Comparison of ENCODE assay signal across 1 cellular context in the genomic region with DNA sequence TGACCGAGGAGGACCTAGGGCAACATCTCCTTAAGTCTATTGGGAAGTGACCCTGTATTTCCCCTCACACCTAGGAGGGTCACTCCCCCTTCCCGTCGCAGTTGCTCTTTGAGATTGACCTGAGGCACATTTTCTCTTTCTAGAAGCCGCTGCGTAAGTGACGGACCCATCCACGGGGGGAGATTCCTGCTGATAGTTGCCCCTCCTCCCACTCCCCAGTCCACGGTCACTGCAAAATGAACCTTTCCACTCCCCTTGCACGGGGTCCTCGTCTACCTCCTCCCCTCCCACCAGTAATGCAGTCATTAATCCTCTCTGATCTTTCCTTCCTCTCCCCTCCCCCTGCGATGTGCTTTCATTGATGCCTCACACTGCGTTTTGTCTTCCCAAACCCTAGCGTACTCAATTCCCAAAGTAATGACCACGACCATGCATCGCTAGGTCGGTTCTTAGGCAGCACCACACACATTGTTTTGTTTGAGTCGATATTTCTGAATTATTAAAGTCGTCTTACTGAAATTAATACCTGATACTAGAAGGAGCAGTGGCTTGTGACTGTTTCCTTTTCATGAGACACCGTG.
TF ChIP-seq lines count a peak whose summit lies in the region.

No MANE protein-coding gene starts in this region.

TF ChIP-seq in K562, 482 proteins besides CTCF, POLR2A, EP300 and RAD21 (continued from another document and continues in another):
- TF ChIP-seq, protein P1, sequence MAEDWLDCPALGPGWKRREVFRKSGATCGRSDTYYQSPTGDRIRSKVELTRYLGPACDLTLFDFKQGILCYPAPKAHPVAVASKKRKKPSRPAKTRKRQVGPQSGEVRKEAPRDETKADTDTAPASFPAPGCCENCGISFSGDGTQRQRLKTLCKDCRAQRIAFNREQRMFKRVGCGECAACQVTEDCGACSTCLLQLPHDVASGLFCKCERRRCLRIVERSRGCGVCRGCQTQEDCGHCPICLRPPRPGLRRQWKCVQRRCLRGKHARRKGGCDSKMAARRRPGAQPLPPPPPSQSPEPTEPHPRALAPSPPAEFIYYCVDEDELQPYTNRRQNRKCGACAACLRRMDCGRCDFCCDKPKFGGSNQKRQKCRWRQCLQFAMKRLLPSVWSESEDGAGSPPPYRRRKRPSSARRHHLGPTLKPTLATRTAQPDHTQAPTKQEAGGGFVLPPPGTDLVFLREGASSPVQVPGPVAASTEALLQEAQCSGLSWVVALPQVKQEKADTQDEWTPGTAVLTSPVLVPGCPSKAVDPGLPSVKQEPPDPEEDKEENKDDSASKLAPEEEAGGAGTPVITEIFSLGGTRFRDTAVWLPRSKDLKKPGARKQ (CRISPR knock-in tag; IDR thresholded peaks at IDR 0.05), result no peak
- TF ChIP-seq, protein P2, sequence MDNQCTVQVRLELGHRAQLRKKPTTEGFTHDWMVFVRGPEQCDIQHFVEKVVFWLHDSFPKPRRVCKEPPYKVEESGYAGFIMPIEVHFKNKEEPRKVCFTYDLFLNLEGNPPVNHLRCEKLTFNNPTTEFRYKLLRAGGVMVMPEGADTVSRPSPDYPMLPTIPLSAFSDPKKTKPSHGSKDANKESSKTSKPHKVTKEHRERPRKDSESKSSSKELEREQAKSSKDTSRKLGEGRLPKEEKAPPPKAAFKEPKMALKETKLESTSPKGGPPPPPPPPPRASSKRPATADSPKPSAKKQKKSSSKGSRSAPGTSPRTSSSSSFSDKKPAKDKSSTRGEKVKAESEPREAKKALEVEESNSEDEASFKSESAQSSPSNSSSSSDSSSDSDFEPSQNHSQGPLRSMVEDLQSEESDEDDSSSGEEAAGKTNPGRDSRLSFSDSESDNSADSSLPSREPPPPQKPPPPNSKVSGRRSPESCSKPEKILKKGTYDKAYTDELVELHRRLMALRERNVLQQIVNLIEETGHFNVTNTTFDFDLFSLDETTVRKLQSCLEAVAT (IDR thresholded peaks at IDR 0.05), result peak; percentile 87 to 89
- TF ChIP-seq, protein P3, sequence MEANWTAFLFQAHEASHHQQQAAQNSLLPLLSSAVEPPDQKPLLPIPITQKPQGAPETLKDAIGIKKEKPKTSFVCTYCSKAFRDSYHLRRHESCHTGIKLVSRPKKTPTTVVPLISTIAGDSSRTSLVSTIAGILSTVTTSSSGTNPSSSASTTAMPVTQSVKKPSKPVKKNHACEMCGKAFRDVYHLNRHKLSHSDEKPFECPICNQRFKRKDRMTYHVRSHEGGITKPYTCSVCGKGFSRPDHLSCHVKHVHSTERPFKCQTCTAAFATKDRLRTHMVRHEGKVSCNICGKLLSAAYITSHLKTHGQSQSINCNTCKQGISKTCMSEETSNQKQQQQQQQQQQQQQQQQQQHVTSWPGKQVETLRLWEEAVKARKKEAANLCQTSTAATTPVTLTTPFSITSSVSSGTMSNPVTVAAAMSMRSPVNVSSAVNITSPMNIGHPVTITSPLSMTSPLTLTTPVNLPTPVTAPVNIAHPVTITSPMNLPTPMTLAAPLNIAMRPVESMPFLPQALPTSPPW (CRISPR knock-in tag; IDR thresholded peaks at IDR 0.05), result peak; percentile 45
- TF ChIP-seq BRD9 (IDR thresholded peaks at IDR 0.05; ENCODE audit: low read depth, partially characterized antibody), result peak; percentile 56
- TF ChIP-seq, protein P4, sequence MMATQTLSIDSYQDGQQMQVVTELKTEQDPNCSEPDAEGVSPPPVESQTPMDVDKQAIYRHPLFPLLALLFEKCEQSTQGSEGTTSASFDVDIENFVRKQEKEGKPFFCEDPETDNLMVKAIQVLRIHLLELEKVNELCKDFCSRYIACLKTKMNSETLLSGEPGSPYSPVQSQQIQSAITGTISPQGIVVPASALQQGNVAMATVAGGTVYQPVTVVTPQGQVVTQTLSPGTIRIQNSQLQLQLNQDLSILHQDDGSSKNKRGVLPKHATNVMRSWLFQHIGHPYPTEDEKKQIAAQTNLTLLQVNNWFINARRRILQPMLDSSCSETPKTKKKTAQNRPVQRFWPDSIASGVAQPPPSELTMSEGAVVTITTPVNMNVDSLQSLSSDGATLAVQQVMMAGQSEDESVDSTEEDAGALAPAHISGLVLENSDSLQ (IDR thresholded peaks at IDR 0.05), result 0 out of 2 replicates have a peak, but pooled peaks have one; percentile 10
- no peak for TF ChIP-seq SAFB (IDR thresholded peaks at IDR 0.05; ENCODE audit: borderline replicate concordance, low read depth, low read length)
- no peak for TF ChIP-seq PRPF4 (IDR thresholded peaks at IDR 0.05; ENCODE audit: insufficient read depth, low read depth, low read length, poor library complexity, severe bottlenecking)
- no peak for TF ChIP-seq RAD51 (IDR thresholded peaks at IDR 0.05; ENCODE audit: borderline replicate concordance, low read depth)
- TF ChIP-seq RBM17 (IDR thresholded peaks at IDR 0.05; ENCODE audit: borderline replicate concordance, low read depth, low read length), result no peak
- TF ChIP-seq STAT5A (IDR thresholded peaks at IDR 0.05; ENCODE audit: borderline replicate concordance, low read length), result no peak
- TF ChIP-seq MEIS2 (IDR thresholded peaks at IDR 0.05; ENCODE audit: partially characterized antibody), result peak; percentile 24
- no peak for TF ChIP-seq GABPA (tag; conservative IDR thresholded peaks at IDR 0.05; ENCODE audit: low read depth)
- 0 out of 4 replicates have a peak, but pooled peaks of 1 of the 2 experiments have one; percentile 20 for TF ChIP-seq SRF (CRISPR knock-in tag; IDR thresholded peaks at IDR 0.05)
- TF ChIP-seq MAZ (CRISPR knock-in tag; conservative IDR thresholded peaks at IDR 0.05 in 1 of 2, IDR thresholded peaks at IDR 0.05 in 1 of 2), result 0 out of 4 replicates have a peak, but pooled peaks of 1 of the 2 experiments have one; percentile 14
- TF ChIP-seq HLTF (IDR thresholded peaks at IDR 0.05), result peak; percentile 80; the same call in 1 of the 2 replicates
- 0 out of 2 replicates have a peak, but pooled peaks have one; percentile 7 for TF ChIP-seq SP1 (CRISPR knock-in tag; IDR thresholded peaks at IDR 0.05)
- TF ChIP-seq, protein P5, sequence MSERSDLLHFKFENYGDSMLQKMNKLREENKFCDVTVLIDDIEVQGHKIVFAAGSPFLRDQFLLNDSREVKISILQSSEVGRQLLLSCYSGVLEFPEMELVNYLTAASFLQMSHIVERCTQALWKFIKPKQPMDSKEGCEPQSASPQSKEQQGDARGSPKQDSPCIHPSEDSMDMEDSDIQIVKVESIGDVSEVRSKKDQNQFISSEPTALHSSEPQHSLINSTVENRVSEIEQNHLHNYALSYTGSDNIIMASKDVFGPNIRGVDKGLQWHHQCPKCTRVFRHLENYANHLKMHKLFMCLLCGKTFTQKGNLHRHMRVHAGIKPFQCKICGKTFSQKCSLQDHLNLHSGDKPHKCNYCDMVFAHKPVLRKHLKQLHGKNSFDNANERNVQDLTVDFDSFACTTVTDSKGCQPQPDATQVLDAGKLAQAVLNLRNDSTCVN (CRISPR knock-in tag; IDR thresholded peaks at IDR 0.05), result peak; percentile 58; the same call in 1 of the 2 replicates
- no peak for TF ChIP-seq FOXP1 (CRISPR knock-in tag; IDR thresholded peaks at IDR 0.05)
- 0 out of 2 replicates have a peak, but pooled peaks have one; percentile 52 for TF ChIP-seq OTX1 (CRISPR knock-in tag; IDR thresholded peaks at IDR 0.05)
- no peak for TF ChIP-seq ZNF780A (CRISPR knock-in tag; IDR thresholded peaks at IDR 0.05)
- peak; percentile 70; the same call in 1 of the 2 replicates for TF ChIP-seq ELF4 (CRISPR knock-in tag; IDR thresholded peaks at IDR 0.05)
- TF ChIP-seq HEY1 (CRISPR knock-in tag; IDR thresholded peaks at IDR 0.05; ENCODE audit: borderline replicate concordance), result no peak
- no peak for TF ChIP-seq ZC3H8 (IDR thresholded peaks at IDR 0.05)
- no peak for TF ChIP-seq ZNF134 (CRISPR knock-in tag; conservative IDR thresholded peaks at IDR 0.05)
- TF ChIP-seq ZNF24 (IDR thresholded peaks at IDR 0.05), result 0 out of 2 replicates have a peak, but pooled peaks have one; percentile 51
- no peak for TF ChIP-seq SIN3A (IDR thresholded peaks at IDR 0.05; ENCODE audit: borderline replicate concordance in 2 of 2, control insufficient read depth in 1 of 2, low read depth in 2 of 2, low read length in 2 of 2)
- no peak for TF ChIP-seq ZNF239 (CRISPR knock-in tag; IDR thresholded peaks at IDR 0.05)
- no peak for TF ChIP-seq HNRNPH1 (optimal IDR thresholded peaks at IDR 0.05; ENCODE audit: low read depth, low read length)
- no peak for TF ChIP-seq NFE2L1 (tag; IDR thresholded peaks at IDR 0.05; ENCODE audit: borderline replicate concordance, low read depth)
- peak; percentile 59; the same call in 1 of the 2 replicates for TF ChIP-seq ZEB2 (IDR thresholded peaks at IDR 0.05)
- TF ChIP-seq, protein P6, sequence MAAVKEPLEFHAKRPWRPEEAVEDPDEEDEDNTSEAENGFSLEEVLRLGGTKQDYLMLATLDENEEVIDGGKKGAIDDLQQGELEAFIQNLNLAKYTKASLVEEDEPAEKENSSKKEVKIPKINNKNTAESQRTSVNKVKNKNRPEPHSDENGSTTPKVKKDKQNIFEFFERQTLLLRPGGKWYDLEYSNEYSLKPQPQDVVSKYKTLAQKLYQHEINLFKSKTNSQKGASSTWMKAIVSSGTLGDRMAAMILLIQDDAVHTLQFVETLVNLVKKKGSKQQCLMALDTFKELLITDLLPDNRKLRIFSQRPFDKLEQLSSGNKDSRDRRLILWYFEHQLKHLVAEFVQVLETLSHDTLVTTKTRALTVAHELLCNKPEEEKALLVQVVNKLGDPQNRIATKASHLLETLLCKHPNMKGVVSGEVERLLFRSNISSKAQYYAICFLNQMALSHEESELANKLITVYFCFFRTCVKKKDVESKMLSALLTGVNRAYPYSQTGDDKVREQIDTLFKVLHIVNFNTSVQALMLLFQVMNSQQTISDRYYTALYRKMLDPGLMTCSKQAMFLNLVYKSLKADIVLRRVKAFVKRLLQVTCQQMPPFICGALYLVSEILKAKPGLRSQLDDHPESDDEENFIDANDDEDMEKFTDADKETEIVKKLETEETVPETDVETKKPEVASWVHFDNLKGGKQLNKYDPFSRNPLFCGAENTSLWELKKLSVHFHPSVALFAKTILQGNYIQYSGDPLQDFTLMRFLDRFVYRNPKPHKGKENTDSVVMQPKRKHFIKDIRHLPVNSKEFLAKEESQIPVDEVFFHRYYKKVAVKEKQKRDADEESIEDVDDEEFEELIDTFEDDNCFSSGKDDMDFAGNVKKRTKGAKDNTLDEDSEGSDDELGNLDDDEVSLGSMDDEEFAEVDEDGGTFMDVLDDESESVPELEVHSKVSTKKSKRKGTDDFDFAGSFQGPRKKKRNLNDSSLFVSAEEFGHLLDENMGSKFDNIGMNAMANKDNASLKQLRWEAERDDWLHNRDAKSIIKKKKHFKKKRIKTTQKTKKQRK (IDR thresholded peaks at IDR 0.05; ENCODE audit: borderline replicate concordance, low read depth, low read length), result no peak
- TF ChIP-seq, protein P7, sequence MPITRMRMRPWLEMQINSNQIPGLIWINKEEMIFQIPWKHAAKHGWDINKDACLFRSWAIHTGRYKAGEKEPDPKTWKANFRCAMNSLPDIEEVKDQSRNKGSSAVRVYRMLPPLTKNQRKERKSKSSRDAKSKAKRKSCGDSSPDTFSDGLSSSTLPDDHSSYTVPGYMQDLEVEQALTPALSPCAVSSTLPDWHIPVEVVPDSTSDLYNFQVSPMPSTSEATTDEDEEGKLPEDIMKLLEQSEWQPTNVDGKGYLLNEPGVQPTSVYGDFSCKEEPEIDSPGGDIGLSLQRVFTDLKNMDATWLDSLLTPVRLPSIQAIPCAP (CRISPR knock-in tag; IDR thresholded peaks at IDR 0.05; ENCODE audit: borderline replicate concordance), result no peak
- no peak for TF ChIP-seq U2AF2 (optimal IDR thresholded peaks at IDR 0.05; ENCODE audit: low read depth, low read length)
- 0 out of 2 replicates have a peak, but pooled peaks have one; percentile 18 for TF ChIP-seq DPF2 (IDR thresholded peaks at IDR 0.05)
- TF ChIP-seq SMARCA4 (IDR thresholded peaks at IDR 0.05), result peak; percentile 47; the same call in 1 of the 2 replicates
- TF ChIP-seq, protein P8, sequence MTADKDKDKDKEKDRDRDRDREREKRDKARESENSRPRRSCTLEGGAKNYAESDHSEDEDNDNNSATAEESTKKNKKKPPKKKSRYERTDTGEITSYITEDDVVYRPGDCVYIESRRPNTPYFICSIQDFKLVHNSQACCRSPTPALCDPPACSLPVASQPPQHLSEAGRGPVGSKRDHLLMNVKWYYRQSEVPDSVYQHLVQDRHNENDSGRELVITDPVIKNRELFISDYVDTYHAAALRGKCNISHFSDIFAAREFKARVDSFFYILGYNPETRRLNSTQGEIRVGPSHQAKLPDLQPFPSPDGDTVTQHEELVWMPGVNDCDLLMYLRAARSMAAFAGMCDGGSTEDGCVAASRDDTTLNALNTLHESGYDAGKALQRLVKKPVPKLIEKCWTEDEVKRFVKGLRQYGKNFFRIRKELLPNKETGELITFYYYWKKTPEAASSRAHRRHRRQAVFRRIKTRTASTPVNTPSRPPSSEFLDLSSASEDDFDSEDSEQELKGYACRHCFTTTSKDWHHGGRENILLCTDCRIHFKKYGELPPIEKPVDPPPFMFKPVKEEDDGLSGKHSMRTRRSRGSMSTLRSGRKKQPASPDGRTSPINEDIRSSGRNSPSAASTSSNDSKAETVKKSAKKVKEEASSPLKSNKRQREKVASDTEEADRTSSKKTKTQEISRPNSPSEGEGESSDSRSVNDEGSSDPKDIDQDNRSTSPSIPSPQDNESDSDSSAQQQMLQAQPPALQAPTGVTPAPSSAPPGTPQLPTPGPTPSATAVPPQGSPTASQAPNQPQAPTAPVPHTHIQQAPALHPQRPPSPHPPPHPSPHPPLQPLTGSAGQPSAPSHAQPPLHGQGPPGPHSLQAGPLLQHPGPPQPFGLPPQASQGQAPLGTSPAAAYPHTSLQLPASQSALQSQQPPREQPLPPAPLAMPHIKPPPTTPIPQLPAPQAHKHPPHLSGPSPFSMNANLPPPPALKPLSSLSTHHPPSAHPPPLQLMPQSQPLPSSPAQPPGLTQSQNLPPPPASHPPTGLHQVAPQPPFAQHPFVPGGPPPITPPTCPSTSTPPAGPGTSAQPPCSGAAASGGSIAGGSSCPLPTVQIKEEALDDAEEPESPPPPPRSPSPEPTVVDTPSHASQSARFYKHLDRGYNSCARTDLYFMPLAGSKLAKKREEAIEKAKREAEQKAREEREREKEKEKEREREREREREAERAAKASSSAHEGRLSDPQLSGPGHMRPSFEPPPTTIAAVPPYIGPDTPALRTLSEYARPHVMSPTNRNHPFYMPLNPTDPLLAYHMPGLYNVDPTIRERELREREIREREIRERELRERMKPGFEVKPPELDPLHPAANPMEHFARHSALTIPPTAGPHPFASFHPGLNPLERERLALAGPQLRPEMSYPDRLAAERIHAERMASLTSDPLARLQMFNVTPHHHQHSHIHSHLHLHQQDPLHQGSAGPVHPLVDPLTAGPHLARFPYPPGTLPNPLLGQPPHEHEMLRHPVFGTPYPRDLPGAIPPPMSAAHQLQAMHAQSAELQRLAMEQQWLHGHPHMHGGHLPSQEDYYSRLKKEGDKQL (CRISPR knock-in tag; IDR thresholded peaks at IDR 0.05; ENCODE audit: borderline replicate concordance), result no peak
- TF ChIP-seq, protein P9, sequence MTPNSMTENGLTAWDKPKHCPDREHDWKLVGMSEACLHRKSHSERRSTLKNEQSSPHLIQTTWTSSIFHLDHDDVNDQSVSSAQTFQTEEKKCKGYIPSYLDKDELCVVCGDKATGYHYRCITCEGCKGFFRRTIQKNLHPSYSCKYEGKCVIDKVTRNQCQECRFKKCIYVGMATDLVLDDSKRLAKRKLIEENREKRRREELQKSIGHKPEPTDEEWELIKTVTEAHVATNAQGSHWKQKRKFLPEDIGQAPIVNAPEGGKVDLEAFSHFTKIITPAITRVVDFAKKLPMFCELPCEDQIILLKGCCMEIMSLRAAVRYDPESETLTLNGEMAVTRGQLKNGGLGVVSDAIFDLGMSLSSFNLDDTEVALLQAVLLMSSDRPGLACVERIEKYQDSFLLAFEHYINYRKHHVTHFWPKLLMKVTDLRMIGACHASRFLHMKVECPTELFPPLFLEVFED (CRISPR knock-in tag; conservative IDR thresholded peaks at IDR 0.05), result 0 out of 2 replicates have a peak, but pooled peaks have one; percentile 55
- no peak for TF ChIP-seq ESRRA (IDR thresholded peaks at IDR 0.05; ENCODE audit: borderline replicate concordance, low read depth)
